14 cellular contexts compared by ENCODE assay signal in genomic region chr9:38385896-38386295, GRCh38. TPM values are rescaled to one million over a fixed set of nuclear protein-coding genes. Genes with fewer than 3 reads are reported as not detected.
"Had no signal": no experiment of that assay in that cellular context is flagged by ENCODE, and none has a peak within 500 bp of the region (broad histone marks: within the 10 kb centered on the region; RNA-seq: fewer than 3 reads in every experiment).

No MANE protein-coding gene starts in this region.

- DNase-seq: activated CD4-positive, alpha-beta T cell treated with anti-CD3 and anti-CD28 coated beads for 4 hours; activated CD8-positive, alpha-beta memory T cell treated with anti-CD3 and anti-CD28 coated beads, Interleukin-2, amount 50 U/mL, for 48 hours; activated CD8-positive, alpha-beta T cell treated with anti-CD3 and anti-CD28 coated beads, Interleukin-2, amount 10 ng/mL, durations not matched to agents 7 days and 5 days; activated naive CD4-positive, alpha-beta T cell treated with Interleukin-2 at 50 U/mL for 16 hours; central memory CD4-positive, alpha-beta T cell; erythroblast; glutamatergic neuron; left lung; naive thymus-derived CD4-positive, alpha-beta T cell; stimulated activated CD4-positive, alpha-beta T cell treated with anti-CD3 and anti-CD28 coated beads, Interleukin-4, amount 100 ng/mL, for 1 hour; stimulated activated naive CD8-positive, alpha-beta T cell treated with anti-CD3 and anti-CD28 coated beads, Interleukin-15, amount 100 ng/mL, for 72 hours; T-helper 1 cell; testis had no signal

- H3K27ac Mint-ChIP-seq: activated CD8-positive, alpha-beta T cell treated with anti-CD3 and anti-CD28 coated beads, Interleukin-2, amount 10 ng/mL, durations not matched to agents 7 days and 5 days; dendritic cell treated with granulocyte-macrophage colony-stimulating factor and Interleukin-4, amounts not matched to agents 40 ng/mL and 50 ng/mL, for 4 days; naive thymus-derived CD4-positive, alpha-beta T cell; stimulated activated naive CD8-positive, alpha-beta T cell treated with anti-CD3 and anti-CD28 coated beads, Interleukin-15, amount 100 ng/mL, for 72 hours had no signal

- H3K4me3 ChIP-seq: left lung, testis had no signal

- H3K27me3 ChIP-seq: left lung, testis had no signal

- H3K27ac ChIP-seq: left lung, testis had no signal

- H3K9me3 ChIP-seq: left lung, testis had no signal

- ATAC-seq: activated CD8-positive, alpha-beta T cell treated with anti-CD3 and anti-CD28 coated beads, Interleukin-2, amount 10 ng/mL, durations not matched to agents 7 days and 5 days; left lung; naive thymus-derived CD4-positive, alpha-beta T cell; stimulated activated naive CD8-positive, alpha-beta T cell treated with anti-CD3 and anti-CD28 coated beads, Interleukin-15, amount 100 ng/mL, for 72 hours had no signal

- H3K4me1 Mint-ChIP-seq: naive thymus-derived CD4-positive, alpha-beta T cell; stimulated activated naive CD8-positive, alpha-beta T cell treated with anti-CD3 and anti-CD28 coated beads, Interleukin-15, amount 100 ng/mL, for 72 hours had no signal

- H3K36me3 ChIP-seq: left lung had no signal

- H3K4me3 Mint-ChIP-seq: activated CD8-positive, alpha-beta T cell treated with anti-CD3 and anti-CD28 coated beads, Interleukin-2, amount 10 ng/mL, durations not matched to agents 7 days and 5 days; dendritic cell treated with granulocyte-macrophage colony-stimulating factor and Interleukin-4, amounts not matched to agents 40 ng/mL and 50 ng/mL, for 4 days; naive thymus-derived CD4-positive, alpha-beta T cell; stimulated activated naive CD8-positive, alpha-beta T cell treated with anti-CD3 and anti-CD28 coated beads, Interleukin-15, amount 100 ng/mL, for 72 hours had no signal

- H3K4me1 ChIP-seq: left lung had no signal

RNA-seq across cellular contexts. Expression of gene IGFBPL1, which starts 38.4 kb away (rescaled TPM):
- total RNA-seq: activated CD8-positive, alpha-beta T cell treated with anti-CD3 and anti-CD28 coated beads, Interleukin-2, amount 10 ng/mL, durations not matched to agents 7 days and 5 days; naive thymus-derived CD4-positive, alpha-beta T cell had no signal
- polyA plus RNA-seq: naive thymus-derived CD4-positive, alpha-beta T cell had no signal
